In the genomic region with DNA sequence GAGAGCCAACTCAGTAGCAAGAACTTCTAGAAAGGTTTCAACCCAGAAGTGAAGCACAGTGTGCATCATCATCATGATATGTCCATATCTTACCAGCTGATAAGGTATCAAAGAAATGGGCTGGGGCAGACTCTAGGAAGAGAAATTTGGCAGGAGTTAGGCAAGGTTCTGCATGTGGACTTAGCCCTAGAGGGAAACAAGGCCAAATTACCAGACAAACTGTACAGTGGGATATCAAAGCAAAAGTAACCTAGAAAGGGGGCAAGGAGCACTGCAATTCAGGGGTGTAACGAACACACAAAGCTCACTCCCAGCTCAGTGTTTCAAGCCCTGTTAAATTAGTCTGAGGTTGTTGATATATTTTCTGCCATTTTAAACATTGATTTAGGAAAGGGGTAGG, we compare ENCODE assay signal across 23 cellular contexts.
"Had no signal": no experiment of that assay in that cellular context is flagged by ENCODE, and none has a peak within 500 bp of the region (broad histone marks: within the 10 kb centered on the region; RNA-seq: fewer than 3 reads in every experiment).

No MANE protein-coding gene starts in this region.

- H3K4me3 ChIP-seq: colonic mucosa, gastrocnemius medialis, heart left ventricle, hepatocyte, left ventricle myocardium inferior, lower lobe of right lung, prostate gland, right atrium auricular region, sigmoid colon, stomach, thyroid gland had no signal

- H3K9me3 ChIP-seq: colonic mucosa, gastrocnemius medialis, heart left ventricle, left ventricle myocardium inferior, lower lobe of right lung, prostate gland, right atrium auricular region, sigmoid colon, stomach, thyroid gland had no signal

- H3K27ac ChIP-seq: colonic mucosa, epithelial cell of prostate, gastrocnemius medialis, heart left ventricle, hepatocyte, left ventricle myocardium inferior, lower lobe of right lung, prostate gland, right atrium auricular region, sigmoid colon, stomach, thyroid gland had no signal

- H3K4me1 ChIP-seq: colonic mucosa, gastrocnemius medialis, heart left ventricle, left ventricle myocardium inferior, lower lobe of right lung, prostate gland, right atrium auricular region, sigmoid colon, stomach, thyroid gland had no signal

- ATAC-seq: esophagus mucosa; gastrocnemius medialis; heart left ventricle; left cardiac atrium; lower lobe of right lung; naive thymus-derived CD8-positive, alpha-beta T cell; stimulated activated effector memory CD8-positive, alpha-beta T cell treated with anti-CD3 and anti-CD28 coated beads, Interleukin-12 subunit alpha, Interleukin-12 subunit beta, amount 100 ng/mL, for 72 hours had no signal

- H3K4me2 ChIP-seq: hepatocyte had no signal

- H3K27me3 ChIP-seq: colonic mucosa, gastrocnemius medialis, heart left ventricle, hepatocyte, right atrium auricular region, sigmoid colon, stomach, thyroid gland had no signal

- H3K36me3 ChIP-seq: colonic mucosa, gastrocnemius medialis, heart left ventricle, left ventricle myocardium inferior, lower lobe of right lung, prostate gland, right atrium auricular region, sigmoid colon, stomach, thyroid gland had no signal

- H2AFZ ChIP-seq: hepatocyte had no signal

- H3K79me2 ChIP-seq: hepatocyte had no signal

- DNase-seq: colonic mucosa; effector CD8-positive, alpha-beta T cell; endodermal cell; foreskin fibroblast; gastrocnemius medialis; heart left ventricle; left cardiac atrium; left ventricle myocardium inferior; lower lobe of right lung; naive thymus-derived CD8-positive, alpha-beta T cell; sigmoid colon; stimulated activated CD4-positive, alpha-beta T cell treated with anti-CD3 and anti-CD28 coated beads, Interleukin-2, amount 100 ng/mL, for 24 hours; stimulated activated CD4-positive, alpha-beta T cell treated with anti-CD3 and anti-CD28 coated beads, Interleukin-4, amount 100 ng/mL, for 24 hours; stimulated activated naive CD4-positive, alpha-beta T cell treated with Interleukin-2 at 50 U/mL for 16 hours; stomach; thyroid gland; trophoblast cell had no signal
